In genomic region chr1:12005488-12006166, GRCh38 we compare ENCODE assay signal across 1 cellular context.
TF ChIP-seq lines count a peak whose summit lies in the region.

No MANE protein-coding gene starts in this region.

TF ChIP-seq in GM12878, 131 proteins besides CTCF, POLR2A, EP300 and RAD21:
- TF ChIP-seq IRF4 (IDR thresholded peaks at IDR 0.05; ENCODE audit: low read depth, low read length) (no peak), NFIC (IDR thresholded peaks at IDR 0.05; ENCODE audit: low read depth, low read length) (peak; percentile 44; the same call in 1 of the 2 replicates), ZBED1 (IDR thresholded peaks at IDR 0.05; ENCODE audit: borderline replicate concordance) (no peak), NR2F1 (conservative IDR thresholded peaks at IDR 0.05) (peak; percentile 69; the same call in 1 of the 2 replicates), USF2 (IDR thresholded peaks at IDR 0.05; ENCODE audit: borderline replicate concordance, low read depth, low read length) (no peak), ZNF592 (IDR thresholded peaks at IDR 0.05) (no peak), HDGF (IDR thresholded peaks at IDR 0.05) (no peak), RUNX3 (IDR thresholded peaks at IDR 0.05; ENCODE audit: low read length) (peak; percentile 70)
